Comparison of ENCODE assay signal across 17 cellular contexts in genomic region chr1:111987502-111987901, GRCh38. TPM values are rescaled to one million over a fixed set of nuclear protein-coding genes. Genes with fewer than 3 reads are reported as not detected.
DNase-seq lines count a peak whose midpoint lies in the region; ATAC-seq and TF ChIP-seq lines count a peak whose summit lies in the region.
"Had no signal": no experiment of that assay in that cellular context is flagged by ENCODE, and none has a peak within 500 bp of the region (broad histone marks: within the 10 kb centered on the region; RNA-seq: fewer than 3 reads in every experiment).

No MANE protein-coding gene starts in this region.

- H3K36me3 ChIP-seq in prostate gland = no peaks in the 10 kb centered on the region
- H3K36me3 ChIP-seq in aorta (ENCODE audit: control insufficient read depth in 1 of 2, insufficient read depth in 2 of 2, low read length in 1 of 2) = no peaks in the 10 kb centered on the region

- DNase-seq in cerebellum (ENCODE audit: low spot score) (peak; percentile 56), left cardiac atrium (peak; percentile 55), prostate gland (ENCODE audit: low spot score) (peak; percentile 49), aorta (peak; percentile 57 to 78), dermis blood vessel endothelial cell (no peak)
- DNase-seq in stimulated activated CD4-positive, alpha-beta T cell treated with anti-CD3 and anti-CD28 coated beads, Interleukin-12 subunit alpha, Interleukin-12 subunit beta, amount 100 ng/mL, for 4 hours = no peak
- DNase-seq: CD8-positive, alpha-beta T cell; DND-41; H9; NCI-H1092 treated with DMSO at 0.1 percent for 48 hours; NCI-H1694; NCI-H69; PC-9 had no signal

- WGBS in prostate gland = 38% methylated on average over 4 of the region's 4 CpGs
- 14 to 17% methylated on average over 4 of the region's 4 CpGs for WGBS in aorta, 2 donors

- H3K27ac ChIP-seq in prostate gland (peak overlapping the region in 1 of 2 donors; percentile 30), aorta (ENCODE audit: low read depth in 1 of 2, low read length in 2 of 2) (peak overlapping the region in 1 of 2 donors; percentile 55)
- H3K27ac ChIP-seq: KMS-11, PC-9 had no signal

- no peak for TF ChIP-seq POLR2A in prostate gland (IDR thresholded peaks at IDR 0.05)

- ATAC-seq in left cardiac atrium (peak; percentile 20 to 33), aorta (ENCODE audit: low FRiP score) (no peak), GM18498 (IDR thresholded peaks at IDR 0.05; ENCODE audit: unreplicated experiment) (no peak)
- ATAC-seq: CD8-positive, alpha-beta T cell had no signal

- H3K4me3 ChIP-seq in prostate gland = no peak overlapping the region
- H3K4me3 ChIP-seq in aorta (ENCODE audit: low read length in 2 of 2) = no peak overlapping the region
- H3K4me3 ChIP-seq: PC-9 had no signal

- H3K9me3 ChIP-seq in prostate gland (no peaks in the 10 kb centered on the region), aorta (ENCODE audit: control insufficient read depth, low read length) (no peaks in the 10 kb centered on the region)

- H3K27me3 ChIP-seq in prostate gland (replicated peaks; ENCODE audit: insufficient read depth) = no peaks in the 10 kb centered on the region
- H3K27me3 ChIP-seq in aorta (ENCODE audit: control insufficient read depth in 1 of 2, insufficient read depth in 2 of 2, low read length in 1 of 2) = no peaks in the 10 kb centered on the region

- no peak for TF ChIP-seq CTCF in prostate gland (IDR thresholded peaks at IDR 0.05)

- intact Hi-C loops in left cardiac atrium (cut with DNase I) = no loop called here
- intact Hi-C loops in prostate gland (cut with DNase I) = no loop called here
- intact Hi-C loops in aorta (cut with DNase I) = loop anchor here in 1 of 2 donors (5.0 kb wide), 1 partner anchor 65 kb away; no protein-coding TSS in a partner anchor

- H3K4me1 ChIP-seq in prostate gland (replicated peaks) (peaks cover 10% of the 10 kb centered on the region), aorta (ENCODE audit: control insufficient read depth in 1 of 2, insufficient read depth in 2 of 2, low read length in 2 of 2) (peaks cover 0 to 4% of the 10 kb centered on the region in 2 donors)

RNA-seq across cellular contexts. Expression of gene KCND3, which starts 2.0 kb away (rescaled TPM):
- total RNA-seq in cerebellum (34.1 TPM), left cardiac atrium (10 to 100 TPM; 18.3 to 25.4 TPM), prostate gland (10 to 100 TPM; 17.1 to 27.3 TPM), aorta (10 to 100 TPM; 21.2 to 25.3 TPM), dermis blood vessel endothelial cell (0.34 and 1.4 TPM in 2 replicates)
- polyA plus RNA-seq in aorta = 1 to 10 TPM; 1.1 to 3.6 TPM
- total RNA-seq: CD8-positive, alpha-beta T cell; HepG2; MCF 10A; PC-9 had no signal

Comparison
In these comparisons a context has a peak if more than half of its experiments do, and no peak if none do; other contexts are left out.
1. DNase-seq: peak in cerebellum (single experiment), left cardiac atrium (single experiment), prostate gland (single experiment) and aorta (2 of 2); none in dermis blood vessel endothelial cell (single experiment) and stimulated activated CD4-positive, alpha-beta T cell treated with anti-CD3 and anti-CD28 coated beads, Interleukin-12 subunit alpha, Interleukin-12 subunit beta, amount 100 ng/mL, for 4 hours (single experiment).
2. ATAC-seq: peak in left cardiac atrium (2 of 2); none in aorta (single experiment) and GM18498 (single experiment).